In the genomic region with DNA sequence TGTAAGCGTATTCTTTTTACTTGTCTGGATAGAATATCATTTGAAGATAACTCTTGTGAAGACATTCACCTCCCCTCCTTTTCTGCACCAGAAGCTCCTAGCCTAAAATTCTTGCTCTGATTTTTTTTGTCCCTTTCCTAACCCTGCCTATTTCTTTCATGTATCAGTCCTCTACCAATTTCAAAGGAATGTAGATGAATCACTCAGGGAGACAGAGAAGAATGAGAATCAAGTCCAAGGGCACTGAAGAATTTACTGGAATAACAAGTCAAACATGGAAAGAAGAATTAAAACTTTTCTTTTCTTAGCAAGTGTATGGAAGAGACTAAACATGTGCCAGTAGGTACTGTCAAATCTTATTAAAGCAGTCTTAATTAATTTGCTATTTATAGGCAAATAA, we compare ENCODE assay signal across 16 cellular contexts.
A peak's percentile ranks its signal among the peaks of the same experiment; 100 is the strongest.
DNase-seq lines count a peak whose midpoint lies in the region; FAIRE-seq and TF ChIP-seq lines count a peak whose summit lies in the region.
"Had no signal": no experiment of that assay in that cellular context is flagged by ENCODE, and none has a peak within 500 bp of the region (broad histone marks: within the 10 kb centered on the region; RNA-seq: fewer than 3 reads in every experiment).

No MANE protein-coding gene starts in this region.

- H3K9me3 Mint-ChIP-seq in astrocyte (ENCODE audit: unreplicated experiment): no peaks in the 10 kb centered on the region

- H3K4me2 ChIP-seq in astrocyte (ENCODE audit: low read length): peak overlapping the region; percentile 42
- H3K4me2 ChIP-seq: BLaER1 treated with 17β-estradiol and CSF1 and Interleukin-3, amounts not matched to agents 10 nM and 100 nM; PC-9 had no signal

- H3K27me3 Mint-ChIP-seq in astrocyte (ENCODE audit: low read depth, unreplicated experiment): no peaks in the 10 kb centered on the region

- no peaks in the 10 kb centered on the region for H3K79me2 ChIP-seq in astrocyte (ENCODE audit: insufficient read depth, low read length)

- H3K36me3 Mint-ChIP-seq in astrocyte (ENCODE audit: low read depth, unreplicated experiment): no peaks in the 10 kb centered on the region

- no peak overlapping the region for H3K9ac ChIP-seq in astrocyte (ENCODE audit: low read length)
- H3K9ac ChIP-seq: BLaER1 treated with 17β-estradiol and CSF1 and Interleukin-3, amounts not matched to agents 10 nM and 100 nM had no signal

- no peaks in the 10 kb centered on the region for H3K36me3 ChIP-seq in astrocyte (ENCODE audit: insufficient read depth, low read length)
- no peaks in the 10 kb centered on the region for H3K36me3 ChIP-seq in MG63
- H3K36me3 ChIP-seq: BLaER1 treated with 17β-estradiol and CSF1 and Interleukin-3, amounts not matched to agents 10 nM and 100 nM; HAP-1 had no signal

- H3K4me3 ChIP-seq in astrocyte (ENCODE audit: insufficient read depth, low read depth, low read length): no peak overlapping the region
- H3K4me3 ChIP-seq in MG63: no peak overlapping the region
- H3K4me3 ChIP-seq: BLaER1 treated with 17β-estradiol and CSF1 and Interleukin-3, amounts not matched to agents 10 nM and 100 nM; HAP-1; K562; PC-9 had no signal

- no peak for FAIRE-seq in astrocyte (lab: Jason Lieb, UNC)
- FAIRE-seq: K562 had no signal

- no peak for TF ChIP-seq CTCF in astrocyte (IDR thresholded peaks at IDR 0.05; ENCODE audit: insufficient read depth, low read depth, low read length)

- peaks cover 15% of the 10 kb centered on the region for H3K4me1 ChIP-seq in astrocyte (ENCODE audit: insufficient read depth, low read length)
- H3K4me1 ChIP-seq: BLaER1 treated with 17β-estradiol and CSF1 and Interleukin-3, amounts not matched to agents 10 nM and 100 nM; HAP-1 had no signal

- H3K9me3 ChIP-seq in astrocyte (ENCODE audit: insufficient read depth, low read depth, low read length) (no peaks in the 10 kb centered on the region), MG63 (no peaks in the 10 kb centered on the region)
- H3K9me3 ChIP-seq: BLaER1 treated with 17β-estradiol and CSF1 and Interleukin-3, amounts not matched to agents 10 nM and 100 nM; HAP-1 had no signal

- H3K4me1 Mint-ChIP-seq in astrocyte (ENCODE audit: low read depth, unreplicated experiment): peaks cover 33% of the 10 kb centered on the region

- DNase-seq in HT1080 (ENCODE audit: low read depth) (peak; percentile 54), astrocyte (ENCODE audit: low read depth) (peak; percentile 74), kidney tubule cell (ENCODE audit: low spot score) (peak; percentile 39), MG63 (no peak), DMS153 treated with DMSO at 0.1 percent for 48 hours (lab: John Stamatoyannopoulos, UW; ENCODE audit: unreplicated experiment) (no peak), activated gamma-delta T cell (lab: John Stamatoyannopoulos, UW) (no peak), hepatic stellate cell (ENCODE audit: low spot score) (no peak)
- DNase-seq: DMS 273 treated with DMSO at 0.1 percent for 48 hours, NCI-H1092 treated with DMSO at 0.1 percent for 48 hours, NCI-H1694, NCI-H446, PC-9, SHP77 had no signal

- no peaks in the 10 kb centered on the region for H4K20me1 ChIP-seq in astrocyte (ENCODE audit: insufficient read depth, low read length)
- H4K20me1 ChIP-seq: BLaER1 treated with 17β-estradiol and CSF1 and Interleukin-3, amounts not matched to agents 10 nM and 100 nM had no signal

- peak overlapping the region; percentile 11 for H3K27ac ChIP-seq in astrocyte (ENCODE audit: low read depth, low read length)
- H3K27ac ChIP-seq: BLaER1 treated with 17β-estradiol and CSF1 and Interleukin-3, amounts not matched to agents 10 nM and 100 nM; PC-9 had no signal

- H3K27me3 ChIP-seq in astrocyte (ENCODE audit: insufficient read depth, low read length) (no peaks in the 10 kb centered on the region), MG63 (no peaks in the 10 kb centered on the region)
- H3K27me3 ChIP-seq: BLaER1 treated with 17β-estradiol and CSF1 and Interleukin-3, amounts not matched to agents 10 nM and 100 nM had no signal

- H3K4me3 Mint-ChIP-seq in astrocyte (ENCODE audit: unreplicated experiment): no peak overlapping the region

- peak overlapping the region; percentile 29 for H2AFZ ChIP-seq in astrocyte (ENCODE audit: low read depth, low read length)
- H2AFZ ChIP-seq: PC-9 had no signal

- H3K27ac Mint-ChIP-seq in astrocyte (ENCODE audit: unreplicated experiment): peak overlapping the region; percentile 89

Comparison
In these comparisons a context has a peak if more than half of its experiments do, and no peak if none do; other contexts are left out.
1. DNase-seq: peak in HT1080 (single experiment), astrocyte (single experiment) and kidney tubule cell (single experiment); none in MG63 (single experiment), DMS153 treated with DMSO at 0.1 percent for 48 hours (single experiment), activated gamma-delta T cell (single experiment) and hepatic stellate cell (single experiment).